Comparison of ENCODE assay signal across 8 cellular contexts in genomic region chr12:45989277-45989856, GRCh38. TPM values are rescaled to one million over a fixed set of nuclear protein-coding genes. Genes with fewer than 3 reads are reported as not detected.
DNase-seq lines count a peak whose midpoint lies in the region; ATAC-seq and TF ChIP-seq lines count a peak whose summit lies in the region.

No MANE protein-coding gene starts in this region.

- H3K9me3 ChIP-seq in psoas muscle = no peaks in the 10 kb centered on the region

- H3K4me3 Mint-ChIP-seq in activated CD4-positive, alpha-beta memory T cell treated with anti-CD3 and anti-CD28 coated beads for 36 hours = peak overlapping the region; percentile 97

- ATAC-seq in GM21367 (IDR thresholded peaks at IDR 0.05; ENCODE audit: unreplicated experiment) = peak; percentile 17
- ATAC-seq in psoas muscle = no peak

- peaks cover 35% of the 10 kb centered on the region for H3K36me3 Mint-ChIP-seq in activated CD4-positive, alpha-beta memory T cell treated with anti-CD3 and anti-CD28 coated beads for 36 hours

- peaks cover 53% of the 10 kb centered on the region for H3K4me1 Mint-ChIP-seq in activated CD4-positive, alpha-beta memory T cell treated with anti-CD3 and anti-CD28 coated beads for 36 hours (ENCODE audit: low read depth)

- 1 to 2% (median 1%) methylated on average over 20 of the region's 20 CpGs for WGBS in psoas muscle, 3 donors

- intact Hi-C loops in activated CD4-positive, alpha-beta memory T cell treated with anti-CD3 and anti-CD28 coated beads for 36 hours (cut with micrococcal nuclease) = loop anchor here (10.0 kb wide), 1 partner anchor 325 kb away; no protein-coding TSS in a partner anchor
- intact Hi-C loops in head of caudate nucleus (cut with DNase I) (no loop called here), psoas muscle (cut with DNase I) (no loop called here)

- H3K9me3 Mint-ChIP-seq in activated CD4-positive, alpha-beta memory T cell treated with anti-CD3 and anti-CD28 coated beads for 36 hours = no peaks in the 10 kb centered on the region

- DNase-seq in HT-29 (ENCODE audit: low spot score) = peak; percentile 78
- no peak for DNase-seq in activated CD4-positive, alpha-beta memory T cell treated with anti-CD3 and anti-CD28 coated beads for 36 hours
- peak in 30 of 42 donors; percentile 59 to 90 (median 78) for DNase-seq in head of caudate nucleus
- no peak for DNase-seq in psoas muscle
- no peak for DNase-seq in germinal center (ENCODE audit: low spot score)
- no peak for DNase-seq in NK-92 treated with Interleukin-12 subunit alpha and Interleukin-12 subunit beta, amount 100 ng/mL, for 24 hours (lab: John Stamatoyannopoulos, UW)

- H3K27me3 Mint-ChIP-seq in activated CD4-positive, alpha-beta memory T cell treated with anti-CD3 and anti-CD28 coated beads for 36 hours = peaks cover 3% of the 10 kb centered on the region

- H3K4me1 ChIP-seq in psoas muscle = peaks cover 45% of the 10 kb centered on the region

- peak overlapping the region; percentile 99 for H3K27ac Mint-ChIP-seq in activated CD4-positive, alpha-beta memory T cell treated with anti-CD3 and anti-CD28 coated beads for 36 hours

- TF ChIP-seq CTCF in psoas muscle (IDR thresholded peaks at IDR 0.05) = no peak

- peak overlapping the region; percentile 99 for H3K27ac ChIP-seq in psoas muscle

- H3K4me3 ChIP-seq in GM08714 (ENCODE audit: low read length) = peak overlapping the region; percentile 85
- peak overlapping the region; percentile 87 for H3K4me3 ChIP-seq in psoas muscle

- H3K36me3 ChIP-seq in psoas muscle (ENCODE audit: insufficient read depth in 1 of 2, low read depth in 1 of 2) = peaks cover 0 to 7% of the 10 kb centered on the region in 2 donors

- H3K27me3 ChIP-seq in psoas muscle (ENCODE audit: insufficient read depth in 3 of 3, low read length in 2 of 3) = no peaks in the 10 kb centered on the region

- CTCF ChIA-PET in activated CD4-positive, alpha-beta memory T cell treated with anti-CD3 and anti-CD28 coated beads for 36 hours (lab: Charles Lee) = interaction anchor here (0.8 to 1.3 kb wide), 3 partner anchors 17 to 263 kb away, joined by 3 to 5 read pairs (median 3); partner anchors contain the start of gene ARID2

- POLR2A ChIA-PET in activated CD4-positive, alpha-beta memory T cell treated with anti-CD3 and anti-CD28 coated beads for 36 hours (lab: Charles Lee) = interaction anchor here (1.0 to 4.6 kb wide), 6 partner anchors 16 to 774 kb away, joined by 3 to 32 read pairs (median 4); partner anchors contain the start of genes ANO6 and SLC38A1

RNA-seq across cellular contexts. Expression of gene SCAF11, which starts 1.0 kb away (rescaled TPM):
- 35.3 and 44.0 TPM in 2 replicates for total RNA-seq in HT-29 (2014; rRNA removed; shearing (Covaris generic))
- total RNA-seq in activated CD4-positive, alpha-beta memory T cell treated with anti-CD3 and anti-CD28 coated beads for 36 hours = 100 to 1,000 TPM; 114 to 116 TPM
- 10 to 100 TPM; 63.5 to 90.0 (median 75.9) TPM for total RNA-seq in psoas muscle
- 10 to 100 TPM; 28.5 to 45.1 (median 29.9) TPM for polyA plus RNA-seq in psoas muscle

Comparison
In these comparisons a context has a peak if more than half of its experiments do, and no peak if none do; other contexts are left out.
1. DNase-seq: peak in HT-29 (single experiment) and head of caudate nucleus (30 of 42); none in activated CD4-positive, alpha-beta memory T cell treated with anti-CD3 and anti-CD28 coated beads for 36 hours (single experiment), psoas muscle (0 of 2), germinal center (single experiment) and NK-92 treated with Interleukin-12 subunit alpha and Interleukin-12 subunit beta, amount 100 ng/mL, for 24 hours (single experiment).